In the genomic region with DNA sequence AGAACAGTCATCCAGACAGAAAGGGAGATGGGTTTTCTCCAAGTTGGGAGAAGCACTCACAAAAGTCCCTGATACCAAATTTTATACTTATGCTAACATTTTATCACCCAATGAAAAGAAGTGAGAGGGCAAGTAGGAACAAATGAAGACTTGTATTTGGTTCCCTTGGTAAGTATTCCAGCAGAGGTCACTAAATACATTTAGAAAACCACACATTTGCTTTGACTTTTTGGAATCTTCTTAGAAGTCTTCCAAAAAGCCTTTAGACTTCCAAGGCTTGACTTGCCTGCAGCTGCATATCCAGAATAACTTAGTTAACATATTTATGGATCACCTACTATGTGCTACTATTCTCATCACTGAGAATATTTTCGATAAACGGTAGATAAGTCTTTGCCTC, we compare ENCODE assay signal across 9 cellular contexts. TPM values are rescaled to one million over a fixed set of nuclear protein-coding genes. Genes with fewer than 3 reads are reported as not detected.
DNase-seq lines count a peak whose midpoint lies in the region; ATAC-seq and TF ChIP-seq lines count a peak whose summit lies in the region.
"Had no signal": no experiment of that assay in that cellular context is flagged by ENCODE, and none has a peak within 500 bp of the region (broad histone marks: within the 10 kb centered on the region; RNA-seq: fewer than 3 reads in every experiment).

No MANE protein-coding gene starts in this region.

- no peaks in the 10 kb centered on the region for H3K27me3 ChIP-seq in BJ (ENCODE audit: control insufficient read depth, insufficient read depth, low read length)

- CTCF ChIA-PET in BJ (lab: Yijun Ruan, JAX), result interaction anchor here (1.3 to 2.2 kb wide), 2 partner anchors 73 to 75 kb away, joined by 3 to 11 read pairs; no protein-coding TSS in a partner anchor

- peak; percentile 26 for TF ChIP-seq CTCF in BJ (IDR thresholded peaks at IDR 0.05; ENCODE audit: insufficient read depth, low read depth, low read length)
- TF ChIP-seq CTCF in brain (conservative IDR thresholded peaks at IDR 0.05), result peak; percentile 35 to 51

- H3K4me3 Mint-ChIP-seq in brain, result no peak overlapping the region
- H3K4me3 Mint-ChIP-seq: dendritic cell treated with granulocyte-macrophage colony-stimulating factor and Interleukin-4, amounts not matched to agents 40 ng/mL and 50 ng/mL, for 4 days had no signal

- no peak for ATAC-seq in HG03354 (IDR thresholded peaks at IDR 0.05; ENCODE audit: poor library complexity, severe bottlenecking, unreplicated experiment)

- H3K36me3 Mint-ChIP-seq in brain, result no peaks in the 10 kb centered on the region

- no peaks in the 10 kb centered on the region for H3K4me1 Mint-ChIP-seq in brain

- H3K4me3 ChIP-seq in BJ (ENCODE audit: low read depth, low read length), result no peak overlapping the region

- POLR2A ChIA-PET in BJ (lab: Charles Lee), result no interaction called here

- DNase-seq in BJ (ENCODE audit: low read depth) (peak; percentile 2), HT-29 (ENCODE audit: low spot score) (peak; percentile 15), medulla oblongata (ENCODE audit: extremely low spot score) (peak; percentile 44), NCI-H1048 (lab: John Stamatoyannopoulos, UW) (no peak), hippocampal formation (lab: John Stamatoyannopoulos, UW) (no peak)
- DNase-seq in activated effector memory CD4-positive, alpha-beta T cell treated with anti-CD3 and anti-CD28 coated beads, Interleukin-2, amount 50 U/mL, for 16 hours, result no peak

- H3K36me3 ChIP-seq in BJ (ENCODE audit: control insufficient read depth, insufficient read depth, low read length), result no peaks in the 10 kb centered on the region

- H3K27me3 Mint-ChIP-seq in brain, result peaks cover 3% of the 10 kb centered on the region
- H3K27me3 Mint-ChIP-seq: dendritic cell treated with granulocyte-macrophage colony-stimulating factor and Interleukin-4, amounts not matched to agents 40 ng/mL and 50 ng/mL, for 4 days had no signal

- H3K9me3 Mint-ChIP-seq in brain, result no peaks in the 10 kb centered on the region
- H3K9me3 Mint-ChIP-seq: dendritic cell treated with granulocyte-macrophage colony-stimulating factor and Interleukin-4, amounts not matched to agents 40 ng/mL and 50 ng/mL, for 4 days had no signal

- no peak overlapping the region for H3K27ac Mint-ChIP-seq in brain
- H3K27ac Mint-ChIP-seq: dendritic cell treated with granulocyte-macrophage colony-stimulating factor and Interleukin-4, amounts not matched to agents 40 ng/mL and 50 ng/mL, for 4 days had no signal

RNA-seq across cellular contexts. Expression of a gene that starts 3.1 kb away (rescaled TPM):
- polyA plus RNA-seq in BJ (2011; rRNA removed) (not detected in 2 replicates), brain (ENCODE audit: insufficient read depth, low read depth, low replicate concordance) (not detected)
- polyA minus RNA-seq in BJ (2011; rRNA and poly(A)+ RNA removed), result not detected in 2 replicates
- total RNA-seq in HT-29 (2014; rRNA removed; shearing (Covaris generic)), result not detected in 2 replicates

RNA-seq across cellular contexts. Expression of a gene that starts 49.9 kb away (rescaled TPM):
- 275 and 592 TPM in 2 replicates for polyA plus RNA-seq in BJ (2011; rRNA removed)
- polyA minus RNA-seq in BJ (2011; rRNA and poly(A)+ RNA removed), result 133 and 147 TPM in 2 replicates
- total RNA-seq in HT-29 (2014; rRNA removed; shearing (Covaris generic)), result 826 and 874 TPM in 2 replicates
- polyA plus RNA-seq in brain (ENCODE audit: insufficient read depth, low read depth, low replicate concordance), result 475 TPM

Comparison
In these comparisons a context has a peak if more than half of its experiments do, and no peak if none do; other contexts are left out.
1. DNase-seq: peak in BJ (single experiment), HT-29 (single experiment) and medulla oblongata (single experiment); none in NCI-H1048 (single experiment), activated effector memory CD4-positive, alpha-beta T cell treated with anti-CD3 and anti-CD28 coated beads, Interleukin-2, amount 50 U/mL, for 16 hours (single experiment) and hippocampal formation (0 of 2).